In the genomic region with DNA sequence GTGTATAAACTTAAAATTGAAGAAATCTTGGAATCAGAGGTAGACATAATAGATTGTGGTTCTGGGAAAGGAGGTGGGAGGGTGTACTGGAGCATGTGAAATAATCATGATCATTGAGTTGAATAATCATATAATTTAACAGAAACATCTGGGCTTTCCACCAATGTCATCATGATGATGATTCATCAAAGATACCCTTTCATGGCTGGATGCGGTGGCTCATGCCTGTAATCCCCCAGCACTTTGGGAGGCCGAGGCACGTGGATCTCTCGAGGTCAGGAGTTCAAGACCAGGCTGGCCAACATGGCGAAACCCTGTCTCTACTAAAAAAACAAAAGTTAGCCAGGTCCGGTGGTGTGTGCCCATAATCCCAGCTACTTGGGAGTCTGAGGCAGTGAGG, we compare ENCODE assay signal across 1 cellular context.
A peak's percentile ranks its signal among the peaks of the same experiment; 100 is the strongest.
TF ChIP-seq lines count a peak whose summit lies in the region.

No MANE protein-coding gene starts in this region.

TF ChIP-seq in K562, 482 proteins besides CTCF, POLR2A, EP300 and RAD21 (continued from another document):
- TF ChIP-seq, protein P1, sequence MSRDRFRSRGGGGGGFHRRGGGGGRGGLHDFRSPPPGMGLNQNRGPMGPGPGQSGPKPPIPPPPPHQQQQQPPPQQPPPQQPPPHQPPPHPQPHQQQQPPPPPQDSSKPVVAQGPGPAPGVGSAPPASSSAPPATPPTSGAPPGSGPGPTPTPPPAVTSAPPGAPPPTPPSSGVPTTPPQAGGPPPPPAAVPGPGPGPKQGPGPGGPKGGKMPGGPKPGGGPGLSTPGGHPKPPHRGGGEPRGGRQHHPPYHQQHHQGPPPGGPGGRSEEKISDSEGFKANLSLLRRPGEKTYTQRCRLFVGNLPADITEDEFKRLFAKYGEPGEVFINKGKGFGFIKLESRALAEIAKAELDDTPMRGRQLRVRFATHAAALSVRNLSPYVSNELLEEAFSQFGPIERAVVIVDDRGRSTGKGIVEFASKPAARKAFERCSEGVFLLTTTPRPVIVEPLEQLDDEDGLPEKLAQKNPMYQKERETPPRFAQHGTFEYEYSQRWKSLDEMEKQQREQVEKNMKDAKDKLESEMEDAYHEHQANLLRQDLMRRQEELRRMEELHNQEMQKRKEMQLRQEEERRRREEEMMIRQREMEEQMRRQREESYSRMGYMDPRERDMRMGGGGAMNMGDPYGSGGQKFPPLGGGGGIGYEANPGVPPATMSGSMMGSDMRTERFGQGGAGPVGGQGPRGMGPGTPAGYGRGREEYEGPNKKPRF (IDR thresholded peaks at IDR 0.05; ENCODE audit: low read depth, low read length) = no peak
- TF ChIP-seq KHSRP (IDR thresholded peaks at IDR 0.05) = no peak
- 0 out of 2 replicates have a peak, but pooled peaks have one; percentile 13 for TF ChIP-seq ZNF583 (CRISPR knock-in tag; IDR thresholded peaks at IDR 0.05)
- no peak for TF ChIP-seq BCL6 (CRISPR knock-in tag; IDR thresholded peaks at IDR 0.05)
- TF ChIP-seq RBM34 (IDR thresholded peaks at IDR 0.05; ENCODE audit: borderline replicate concordance, insufficient read depth, low read length) = no peak
- TF ChIP-seq POLR2AphosphoS2 (IDR thresholded peaks at IDR 0.05; ENCODE audit: low read length) = no peak
- TF ChIP-seq ZNF133 (CRISPR knock-in tag; IDR thresholded peaks at IDR 0.05) = no peak
- no peak for TF ChIP-seq HMG20A (CRISPR knock-in tag; conservative IDR thresholded peaks at IDR 0.05)
- TF ChIP-seq SMAD4 (CRISPR knock-in tag; conservative IDR thresholded peaks at IDR 0.05) = peak; percentile 44
- TF ChIP-seq, protein P2, sequence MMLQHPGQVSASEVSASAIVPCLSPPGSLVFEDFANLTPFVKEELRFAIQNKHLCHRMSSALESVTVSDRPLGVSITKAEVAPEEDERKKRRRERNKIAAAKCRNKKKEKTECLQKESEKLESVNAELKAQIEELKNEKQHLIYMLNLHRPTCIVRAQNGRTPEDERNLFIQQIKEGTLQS (IDR thresholded peaks at IDR 0.05) = peak; percentile 89
- TF ChIP-seq, protein P2 (CRISPR knock-in tag; conservative IDR thresholded peaks at IDR 0.05) = no peak
- no peak for TF ChIP-seq ZNF384 (IDR thresholded peaks at IDR 0.05; ENCODE audit: low read depth, low read length)
- TF ChIP-seq JUND (IDR thresholded peaks at IDR 0.05; ENCODE audit: borderline replicate concordance, low read depth, low read length) = peak; percentile 76
- TF ChIP-seq JUND (tag; IDR thresholded peaks at IDR 0.05; ENCODE audit: borderline replicate concordance, low read depth, low read length) = no peak
- TF ChIP-seq ZC3H11A (IDR thresholded peaks at IDR 0.05; ENCODE audit: low read depth, low read length) = no peak
- TF ChIP-seq SP1 (CRISPR knock-in tag; IDR thresholded peaks at IDR 0.05) = no peak
- TF ChIP-seq ZNF175 (CRISPR knock-in tag; IDR thresholded peaks at IDR 0.05; ENCODE audit: low read depth) = peak; percentile 85
- TF ChIP-seq RBM17 (IDR thresholded peaks at IDR 0.05; ENCODE audit: borderline replicate concordance, low read depth, low read length) = no peak
- no peak for TF ChIP-seq TARDBP (IDR thresholded peaks at IDR 0.05)
- TF ChIP-seq HSF4 (CRISPR knock-in tag; IDR thresholded peaks at IDR 0.05; ENCODE audit: borderline replicate concordance) = no peak
- peak; percentile 43 for TF ChIP-seq CXXC5 (CRISPR knock-in tag; IDR thresholded peaks at IDR 0.05)
- TF ChIP-seq, protein P3, sequence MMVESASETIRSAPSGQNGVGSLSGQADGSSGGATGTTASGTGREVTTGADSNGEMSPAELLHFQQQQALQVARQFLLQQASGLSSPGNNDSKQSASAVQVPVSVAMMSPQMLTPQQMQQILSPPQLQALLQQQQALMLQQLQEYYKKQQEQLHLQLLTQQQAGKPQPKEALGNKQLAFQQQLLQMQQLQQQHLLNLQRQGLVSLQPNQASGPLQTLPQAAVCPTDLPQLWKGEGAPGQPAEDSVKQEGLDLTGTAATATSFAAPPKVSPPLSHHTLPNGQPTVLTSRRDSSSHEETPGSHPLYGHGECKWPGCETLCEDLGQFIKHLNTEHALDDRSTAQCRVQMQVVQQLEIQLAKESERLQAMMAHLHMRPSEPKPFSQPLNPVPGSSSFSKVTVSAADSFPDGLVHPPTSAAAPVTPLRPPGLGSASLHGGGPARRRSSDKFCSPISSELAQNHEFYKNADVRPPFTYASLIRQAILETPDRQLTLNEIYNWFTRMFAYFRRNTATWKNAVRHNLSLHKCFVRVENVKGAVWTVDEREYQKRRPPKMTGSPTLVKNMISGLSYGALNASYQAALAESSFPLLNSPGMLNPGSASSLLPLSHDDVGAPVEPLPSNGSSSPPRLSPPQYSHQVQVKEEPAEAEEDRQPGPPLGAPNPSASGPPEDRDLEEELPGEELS (CRISPR knock-in tag; IDR thresholded peaks at IDR 0.05; ENCODE audit: borderline replicate concordance) = no peak
- TF ChIP-seq, protein P4, sequence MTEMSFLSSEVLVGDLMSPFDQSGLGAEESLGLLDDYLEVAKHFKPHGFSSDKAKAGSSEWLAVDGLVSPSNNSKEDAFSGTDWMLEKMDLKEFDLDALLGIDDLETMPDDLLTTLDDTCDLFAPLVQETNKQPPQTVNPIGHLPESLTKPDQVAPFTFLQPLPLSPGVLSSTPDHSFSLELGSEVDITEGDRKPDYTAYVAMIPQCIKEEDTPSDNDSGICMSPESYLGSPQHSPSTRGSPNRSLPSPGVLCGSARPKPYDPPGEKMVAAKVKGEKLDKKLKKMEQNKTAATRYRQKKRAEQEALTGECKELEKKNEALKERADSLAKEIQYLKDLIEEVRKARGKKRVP (CRISPR knock-in tag; IDR thresholded peaks at IDR 0.05) = peak; percentile 64; the same call in 1 of the 2 replicates
- TF ChIP-seq NR2C2 (CRISPR knock-in tag; IDR thresholded peaks at IDR 0.05) = no peak
- peak; percentile 36; the same call in 1 of the 2 replicates for TF ChIP-seq NR2C2 (tag; IDR thresholded peaks at IDR 0.05)
- TF ChIP-seq NR1H2 (CRISPR knock-in tag; IDR thresholded peaks at IDR 0.05) = no peak
- TF ChIP-seq FOSL1 (tag; conservative IDR thresholded peaks at IDR 0.05) = peak; percentile 73
- TF ChIP-seq, protein P5, sequence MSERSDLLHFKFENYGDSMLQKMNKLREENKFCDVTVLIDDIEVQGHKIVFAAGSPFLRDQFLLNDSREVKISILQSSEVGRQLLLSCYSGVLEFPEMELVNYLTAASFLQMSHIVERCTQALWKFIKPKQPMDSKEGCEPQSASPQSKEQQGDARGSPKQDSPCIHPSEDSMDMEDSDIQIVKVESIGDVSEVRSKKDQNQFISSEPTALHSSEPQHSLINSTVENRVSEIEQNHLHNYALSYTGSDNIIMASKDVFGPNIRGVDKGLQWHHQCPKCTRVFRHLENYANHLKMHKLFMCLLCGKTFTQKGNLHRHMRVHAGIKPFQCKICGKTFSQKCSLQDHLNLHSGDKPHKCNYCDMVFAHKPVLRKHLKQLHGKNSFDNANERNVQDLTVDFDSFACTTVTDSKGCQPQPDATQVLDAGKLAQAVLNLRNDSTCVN (CRISPR knock-in tag; IDR thresholded peaks at IDR 0.05) = no peak
- TF ChIP-seq NFRKB (IDR thresholded peaks at IDR 0.05; ENCODE audit: low read depth) = 0 out of 2 replicates have a peak, but pooled peaks have one; percentile 12
- no peak for TF ChIP-seq NCOA4 (IDR thresholded peaks at IDR 0.05; ENCODE audit: partially characterized antibody)
- no peak for TF ChIP-seq ADNP (tag; IDR thresholded peaks at IDR 0.05)
- TF ChIP-seq PHF21A (IDR thresholded peaks at IDR 0.05; ENCODE audit: borderline replicate concordance, low read depth) = no peak
- TF ChIP-seq ELF1 (tag; IDR thresholded peaks at IDR 0.05) = no peak
- no peak for TF ChIP-seq KLF13 (tag; IDR thresholded peaks at IDR 0.05; ENCODE audit: borderline replicate concordance, low read depth)
- TF ChIP-seq NR2F6 (CRISPR knock-in tag; IDR thresholded peaks at IDR 0.05) = no peak
- TF ChIP-seq RFX7 (CRISPR knock-in tag; IDR thresholded peaks at IDR 0.05) = no peak
- TF ChIP-seq TRIM24 (IDR thresholded peaks at IDR 0.05) = peak; percentile 56 to 74; a peak in 2 of 4 replicates
- no peak for TF ChIP-seq DNMT1 (IDR thresholded peaks at IDR 0.05)
- no peak for TF ChIP-seq MYC (IDR thresholded peaks at IDR 0.05; ENCODE audit: low read depth, low read length)
- TF ChIP-seq MYC (CRISPR knock-in tag; IDR thresholded peaks at IDR 0.05; ENCODE audit: borderline replicate concordance, low read depth) = no peak
- no peak for TF ChIP-seq ZNF232 (CRISPR knock-in tag; IDR thresholded peaks at IDR 0.05)
- TF ChIP-seq MECOM (CRISPR knock-in tag; IDR thresholded peaks at IDR 0.05) = no peak; the same call in 1 of the 2 replicates
- TF ChIP-seq, protein P6, sequence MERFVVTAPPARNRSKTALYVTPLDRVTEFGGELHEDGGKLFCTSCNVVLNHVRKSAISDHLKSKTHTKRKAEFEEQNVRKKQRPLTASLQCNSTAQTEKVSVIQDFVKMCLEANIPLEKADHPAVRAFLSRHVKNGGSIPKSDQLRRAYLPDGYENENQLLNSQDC (CRISPR knock-in tag; IDR thresholded peaks at IDR 0.05) = no peak
- TF ChIP-seq, protein P7, sequence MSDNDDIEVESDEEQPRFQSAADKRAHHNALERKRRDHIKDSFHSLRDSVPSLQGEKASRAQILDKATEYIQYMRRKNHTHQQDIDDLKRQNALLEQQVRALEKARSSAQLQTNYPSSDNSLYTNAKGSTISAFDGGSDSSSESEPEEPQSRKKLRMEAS (CRISPR knock-in tag; IDR thresholded peaks at IDR 0.05) = no peak
- TF ChIP-seq, protein P8, sequence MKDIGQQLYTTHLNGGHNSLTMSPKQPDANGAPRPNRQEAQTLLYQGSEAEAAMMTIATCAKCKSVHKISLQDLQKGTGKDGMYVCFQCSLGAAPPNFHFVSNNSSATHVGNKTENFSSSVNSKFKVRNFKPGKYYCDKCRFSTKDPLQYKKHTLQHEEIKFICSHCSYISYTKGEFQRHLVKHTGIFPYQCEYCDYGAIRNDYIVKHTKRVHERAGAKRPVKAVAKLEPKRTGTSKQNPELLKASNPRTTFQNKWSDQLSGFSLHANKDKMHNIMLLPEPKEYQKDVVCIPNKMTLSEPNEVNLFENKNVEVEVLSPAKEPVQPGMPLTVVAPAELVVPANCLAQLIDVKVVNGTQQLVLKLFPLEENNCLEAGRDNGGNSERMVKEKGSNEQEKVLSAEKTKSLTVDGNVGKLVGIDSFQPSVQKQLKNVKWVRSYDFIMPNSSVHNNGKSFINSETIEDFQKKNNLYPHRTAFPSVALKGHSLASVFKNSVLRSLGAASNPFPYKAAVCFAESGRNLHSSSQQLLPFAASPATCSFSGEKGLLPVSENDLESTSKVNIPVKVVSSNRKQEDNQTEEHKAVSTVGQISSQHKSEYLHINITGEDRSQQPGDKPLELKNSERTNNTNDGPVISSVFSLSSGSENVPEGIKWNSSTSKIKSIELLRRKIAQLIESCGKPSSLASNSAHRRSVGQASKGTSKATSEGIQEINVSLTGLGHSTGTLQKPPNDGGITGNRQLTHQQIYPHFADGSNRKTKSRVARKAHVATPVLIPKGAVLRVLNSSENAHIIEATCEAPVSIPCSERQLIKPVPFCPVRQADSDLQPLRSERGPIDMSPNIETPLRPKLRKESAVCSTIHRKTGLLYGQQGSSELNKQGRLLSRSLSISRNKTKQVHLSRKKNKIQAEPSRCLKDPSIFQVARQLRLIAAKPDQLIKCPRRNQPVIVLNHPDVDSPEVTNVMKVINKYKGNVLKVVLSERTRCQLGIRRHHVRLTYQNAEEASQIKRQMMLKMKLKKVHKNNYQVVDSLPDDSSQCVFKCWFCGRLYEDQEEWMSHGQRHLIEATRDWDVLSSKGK (CRISPR knock-in tag; IDR thresholded peaks at IDR 0.05) = no peak
- peak; percentile 68 for TF ChIP-seq DMBX1 (CRISPR knock-in tag; IDR thresholded peaks at IDR 0.05; ENCODE audit: borderline replicate concordance)
- TF ChIP-seq, protein P9, sequence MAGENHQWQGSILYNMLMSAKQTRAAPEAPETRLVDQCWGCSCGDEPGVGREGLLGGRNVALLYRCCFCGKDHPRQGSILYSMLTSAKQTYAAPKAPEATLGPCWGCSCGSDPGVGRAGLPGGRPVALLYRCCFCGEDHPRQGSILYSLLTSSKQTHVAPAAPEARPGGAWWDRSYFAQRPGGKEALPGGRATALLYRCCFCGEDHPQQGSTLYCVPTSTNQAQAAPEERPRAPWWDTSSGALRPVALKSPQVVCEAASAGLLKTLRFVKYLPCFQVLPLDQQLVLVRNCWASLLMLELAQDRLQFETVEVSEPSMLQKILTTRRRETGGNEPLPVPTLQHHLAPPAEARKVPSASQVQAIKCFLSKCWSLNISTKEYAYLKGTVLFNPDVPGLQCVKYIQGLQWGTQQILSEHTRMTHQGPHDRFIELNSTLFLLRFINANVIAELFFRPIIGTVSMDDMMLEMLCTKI (IDR thresholded peaks at IDR 0.05; ENCODE audit: partially characterized antibody) = no peak
- no peak for TF ChIP-seq TAF15 (IDR thresholded peaks at IDR 0.05; ENCODE audit: low read depth, low read length)
- no peak for TF ChIP-seq STAT5B (CRISPR knock-in tag; IDR thresholded peaks at IDR 0.05)
